19 cellular contexts compared by ENCODE assay signal in the genomic region with DNA sequence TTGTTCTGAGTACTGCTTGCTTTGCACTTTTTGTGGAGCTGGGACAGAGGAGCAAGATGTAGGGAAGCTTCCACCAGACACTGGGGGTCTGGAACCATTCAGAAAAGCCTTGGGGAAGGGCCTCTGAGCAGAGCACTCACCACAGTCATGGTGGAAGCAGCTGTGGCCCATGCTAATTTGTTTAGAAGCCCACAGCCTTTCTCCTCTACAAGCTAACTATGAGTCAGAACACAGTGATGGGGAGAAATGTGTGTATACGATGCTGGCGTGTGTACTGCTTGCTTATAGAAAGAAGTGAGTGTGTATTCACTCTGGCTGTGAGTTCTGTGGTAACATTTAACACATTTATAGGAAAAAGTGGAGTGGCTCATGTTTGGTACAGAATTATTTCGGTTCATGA.
DNase-seq lines count a peak whose midpoint lies in the region; ATAC-seq lines count a peak whose summit lies in the region.
"Had no signal": no experiment of that assay in that cellular context is flagged by ENCODE, and none has a peak within 500 bp of the region (broad histone marks: within the 10 kb centered on the region; RNA-seq: fewer than 3 reads in every experiment).

No MANE protein-coding gene starts in this region.

- no peak for DNase-seq in HPDE6-E6E7 (ENCODE audit: extremely low spot score)
- DNase-seq in cortex of kidney (lab: John Stamatoyannopoulos, UW): no peak
- DNase-seq in HT-29 (ENCODE audit: low spot score): no peak
- no peak for DNase-seq in SIG-M5 treated with dmso at 0.1 percent for 504 hours (lab: John Stamatoyannopoulos, UW; ENCODE audit: unreplicated experiment)
- DNase-seq: activated CD4-positive, alpha-beta T cell treated with anti-CD3 and anti-CD28 coated beads for 1 hour; activated CD8-positive, alpha-beta memory T cell treated with anti-CD3 and anti-CD28 coated beads, Interleukin-2, amount 50 U/mL, for 48 hours; activated naive CD4-positive, alpha-beta T cell treated with anti-CD3 and anti-CD28 coated beads, Interleukin-2, amount 50 U/mL, for 16 hours; Caco-2; Karpas-422; NCI-H1436; NCI-H2227 treated with DMSO at 0.1 percent for 48 hours; Right ventricle myocardium superior; stimulated activated CD4-positive, alpha-beta T cell treated with anti-CD3 and anti-CD28 coated beads, Interleukin-15, amount 100 ng/mL, for 24 hours; T-helper 17 cell had no signal

- ATAC-seq in GM18520 (IDR thresholded peaks at IDR 0.05; ENCODE audit: unreplicated experiment): peak; percentile 67
- peak; percentile 44 for ATAC-seq in GM19467 (IDR thresholded peaks at IDR 0.05; ENCODE audit: unreplicated experiment)
- peak; percentile 42 for ATAC-seq in HG02884 (IDR thresholded peaks at IDR 0.05; ENCODE audit: unreplicated experiment)
- peak; percentile 39 for ATAC-seq in HG03520 (IDR thresholded peaks at IDR 0.05; ENCODE audit: unreplicated experiment)
- ATAC-seq: HCT116, T-helper 17 cell had no signal
